In genomic region chr2:237597680-237598145, GRCh38 we compare ENCODE assay signal across 17 cellular contexts. TPM values are rescaled to one million over a fixed set of nuclear protein-coding genes. Genes with fewer than 3 reads are reported as not detected.
"Had no signal": no experiment of that assay in that cellular context is flagged by ENCODE, and none has a peak within 500 bp of the region (broad histone marks: within the 10 kb centered on the region; RNA-seq: fewer than 3 reads in every experiment).

No MANE protein-coding gene starts in this region.

- H3K4me3 Mint-ChIP-seq: activated CD8-positive, alpha-beta T cell treated with anti-CD3 and anti-CD28 coated beads for 36 hours; T-helper 2 cell treated with Interferon-gamma antibody and Interleukin-4, amounts not matched to agents 5 μg/mL and 100 μg/mL, for 36 hours had no signal

- H3K9me3 Mint-ChIP-seq: activated CD8-positive, alpha-beta T cell treated with anti-CD3 and anti-CD28 coated beads for 36 hours; T-helper 2 cell treated with Interferon-gamma antibody and Interleukin-4, amounts not matched to agents 5 μg/mL and 100 μg/mL, for 36 hours had no signal

- H3K27ac ChIP-seq: adrenal gland, hepatocyte, neutrophil had no signal

- H3K9me3 ChIP-seq: adrenal gland, neutrophil, right atrium auricular region had no signal

- ATAC-seq: activated CD4-positive, CD25-positive, alpha-beta regulatory T cell treated with anti-CD3 and anti-CD28 coated beads, Interleukin-2, amount 50 U/mL, for 24 hours; activated CD8-positive, alpha-beta T cell treated with anti-CD3 and anti-CD28 coated beads for 36 hours had no signal

- H3K27ac Mint-ChIP-seq: activated CD8-positive, alpha-beta T cell treated with anti-CD3 and anti-CD28 coated beads for 36 hours had no signal

- H3K4me3 ChIP-seq: adrenal gland, hepatocyte, right atrium auricular region had no signal

- DNase-seq: activated CD8-positive, alpha-beta memory T cell treated with anti-CD3 and anti-CD28 coated beads, Interleukin-2, amount 50 U/mL, for 4 hours; activated CD8-positive, alpha-beta T cell treated with anti-CD3 and anti-CD28 coated beads for 36 hours; activated naive CD4-positive, alpha-beta T cell treated with anti-CD3 and anti-CD28 coated beads, Interleukin-2, amount 50 U/mL, for 16 hours; adrenal gland; central memory CD4-positive, alpha-beta T cell; effector memory CD4-positive, alpha-beta T cell; stimulated activated CD4-positive, alpha-beta T cell treated with anti-CD3 and anti-CD28 coated beads, Interleukin-2, amount 100 ng/mL, for 24 hours; stimulated activated naive CD4-positive, alpha-beta T cell treated with Interleukin-2 at 50 U/mL for 16 hours had no signal

- H3K27me3 Mint-ChIP-seq: activated CD8-positive, alpha-beta T cell treated with anti-CD3 and anti-CD28 coated beads for 36 hours had no signal

- H3K36me3 ChIP-seq: adrenal gland, neutrophil, right atrium auricular region had no signal

- H3K27me3 ChIP-seq: adrenal gland, hepatocyte, right atrium auricular region had no signal

RNA-seq across cellular contexts. Expression of gene RAB17, which starts 7.2 kb away (rescaled TPM):
- total RNA-seq: temporal lobe had no signal

RNA-seq across cellular contexts. Expression of gene PRLH, which starts 31.3 kb away (rescaled TPM):
- total RNA-seq: activated CD8-positive, alpha-beta T cell treated with anti-CD3 and anti-CD28 coated beads for 36 hours; adrenal gland; epithelial cell of proximal tubule; hepatocyte; lower leg skin; right atrium auricular region; temporal lobe; ureter had no signal
- polyA plus RNA-seq: adrenal gland, hepatocyte had no signal
